Comparison of ENCODE assay signal across 1 cellular context in the genomic region with DNA sequence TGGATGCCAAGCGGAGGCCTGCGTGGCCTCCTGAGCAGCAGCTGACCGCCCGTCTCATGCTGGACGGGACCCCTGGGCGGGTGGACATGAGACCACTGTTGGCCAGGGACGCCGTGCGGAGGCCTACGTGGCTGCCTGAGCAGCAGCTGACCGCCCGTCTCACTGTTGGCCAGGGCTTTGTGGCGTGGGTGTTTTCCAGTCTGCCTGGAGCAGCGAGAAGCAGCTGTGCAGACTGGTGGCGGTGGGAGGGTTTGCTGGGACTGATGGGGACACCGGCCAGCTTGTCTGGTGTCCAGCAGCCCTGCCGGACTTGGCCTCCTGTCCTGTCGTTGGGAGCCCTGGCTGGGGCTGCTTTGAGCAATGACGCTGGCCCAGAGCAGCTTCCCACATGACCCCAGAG.
TF ChIP-seq lines count a peak whose summit lies in the region.

No MANE protein-coding gene starts in this region.

TF ChIP-seq in K562, 482 proteins besides CTCF, POLR2A, EP300 and RAD21:
- TF ChIP-seq POLR2G (IDR thresholded peaks at IDR 0.05; ENCODE audit: low read depth, low read length) (peak; percentile 27; the same call in 1 of the 2 replicates), SMARCA4 (IDR thresholded peaks at IDR 0.05) (no peak)
